In genomic region chr19:15008308-15008707, GRCh38 we compare ENCODE assay signal across 30 cellular contexts. TPM values are rescaled to one million over a fixed set of nuclear protein-coding genes. Genes with fewer than 3 reads are reported as not detected.
"Had no signal": no experiment of that assay in that cellular context is flagged by ENCODE, and none has a peak within 500 bp of the region (broad histone marks: within the 10 kb centered on the region; RNA-seq: fewer than 3 reads in every experiment).

No MANE protein-coding gene starts in this region.

- H3K4me3 ChIP-seq: stomach, suprapubic skin, testis, thoracic aorta, thyroid gland, tibial artery, tibial nerve, transverse colon, upper lobe of left lung, upper lobe of right lung, uterus, vagina had no signal

- H3K4me1 ChIP-seq: testis, thyroid gland, tibial nerve, transverse colon, upper lobe of right lung, uterus, vagina had no signal

- H3K27ac ChIP-seq: stomach, suprapubic skin, testis, thoracic aorta, thyroid gland, tibial artery, tibial nerve, transverse colon, upper lobe of left lung, upper lobe of right lung, uterus, vagina had no signal

- H3K9me3 ChIP-seq: suprapubic skin, testis, thoracic aorta, thyroid gland, tibial artery, tibial nerve, transverse colon, upper lobe of left lung, upper lobe of right lung, uterus, vagina had no signal

- ATAC-seq: stimulated activated effector memory CD8-positive, alpha-beta T cell treated with anti-CD3 and anti-CD28 coated beads, Interleukin-12 subunit alpha, Interleukin-12 subunit beta, amount 100 ng/mL, for 72 hours; stimulated activated memory B cell treated with anti-CD40 and anti-IgM and Interleukin-4, amounts not matched to agents 10 μg/mL and 1 μg/mL and 100 μg/mL, for 72 hours; stimulated activated naive B cell treated with anti-CD40 and anti-IgM and Interleukin-4, amounts not matched to agents 10 μg/mL and 1 μg/mL and 100 μg/mL, for 72 hours; stimulated activated naive CD8-positive, alpha-beta T cell treated with anti-CD3 and anti-CD28 coated beads, Interleukin-15, amount 100 ng/mL, for 72 hours; stimulated activated naive CD8-positive, alpha-beta T cell treated with anti-CD3 and anti-CD28 coated beads, Interleukin-15, Interleukin-2, amounts not matched to agents 100 U/mL and 50 U/mL, for 24 hours; upper lobe of right lung had no signal

- H3K27me3 ChIP-seq: testis, thyroid gland, tibial nerve, uterus had no signal

- DNase-seq: stimulated activated CD4-positive, alpha-beta T cell treated with anti-CD3 and anti-CD28 coated beads, Interleukin-2, amount 100 ng/mL, for 48 hours; stimulated activated CD4-positive, alpha-beta T cell treated with anti-CD3 and anti-CD28 coated beads, Interleukin-4, amount 100 ng/mL, for 1 hour; stimulated activated CD4-positive, alpha-beta T cell treated with anti-CD3 and anti-CD28 coated beads, Interleukin-4, amount 100 ng/mL, for 24 hours; stimulated activated CD4-positive, alpha-beta T cell treated with anti-CD3 and anti-CD28 coated beads, Interleukin-4, amount 100 ng/mL, for 4 hours; stimulated activated CD8-positive, alpha-beta memory T cell treated with anti-CD3 and anti-CD28 coated beads, Interleukin-4, amount 100 ng/mL, for 48 hours; stimulated activated naive B cell treated with anti-CD40 and anti-IgM and Interleukin-4, amounts not matched to agents 10 μg/mL and 1 μg/mL and 100 μg/mL, for 72 hours; stimulated activated naive CD4-positive, alpha-beta T cell; stimulated activated naive CD4-positive, alpha-beta T cell treated with Interleukin-2 at 50 U/mL for 16 hours; stimulated activated naive CD8-positive, alpha-beta T cell treated with anti-CD3 and anti-CD28 coated beads, Interleukin-15, amount 100 ng/mL, for 72 hours; stimulated activated naive CD8-positive, alpha-beta T cell treated with anti-CD3 and anti-CD28 coated beads, Interleukin-15, Interleukin-2, amounts not matched to agents 100 U/mL and 50 U/mL, for 24 hours; stomach; substantia nigra; testis; thyroid gland; tibial artery; transverse colon; trophoblast cell; upper lobe of left lung; upper lobe of right lung; uterus had no signal

- FAIRE-seq: urothelium cell line had no signal

- H3K36me3 ChIP-seq: stomach, suprapubic skin, thoracic aorta, thyroid gland, tibial artery, tibial nerve, transverse colon, upper lobe of left lung, upper lobe of right lung, uterus, vagina had no signal

RNA-seq across cellular contexts. Expression of gene SLC1A6, which starts 28.6 kb away (rescaled TPM):
- total RNA-seq: subcutaneous adipose tissue, thoracic aorta, tibial nerve, transverse colon, upper lobe of left lung, upper lobe of right lung, urinary bladder, vagina had no signal
- polyA plus RNA-seq: stomach, urinary bladder had no signal

RNA-seq across cellular contexts. Expression of gene CASP14, which starts 41.0 kb away (rescaled TPM):
- total RNA-seq: stomach, subcutaneous adipose tissue, temporal lobe, thyroid gland, tibial nerve, transverse colon, upper lobe of left lung, upper lobe of right lung, urinary bladder, uterus had no signal
- polyA plus RNA-seq: stomach, urinary bladder had no signal
